9 cellular contexts compared by ENCODE assay signal in the genomic region with DNA sequence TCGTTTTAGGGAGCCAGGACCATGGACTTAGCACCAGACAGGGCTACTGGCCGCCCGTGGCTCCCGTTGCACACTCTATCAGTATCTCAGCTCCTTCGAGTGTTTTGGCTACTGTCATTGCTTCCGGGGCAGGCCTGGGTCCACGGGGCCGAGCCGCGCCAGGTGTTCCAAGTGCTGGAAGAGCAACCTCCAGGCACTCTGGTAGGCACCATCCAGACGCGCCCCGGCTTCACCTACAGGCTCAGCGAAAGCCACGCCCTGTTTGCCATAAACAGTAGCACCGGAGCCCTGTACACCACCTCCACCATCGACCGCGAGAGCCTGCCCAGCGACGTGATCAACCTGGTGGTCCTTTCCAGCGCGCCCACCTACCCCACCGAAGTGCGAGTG. TPM values are rescaled to one million over a fixed set of nuclear protein-coding genes. Genes with fewer than 3 reads are reported as not detected.
DNase-seq lines count a peak whose midpoint lies in the region; ATAC-seq, FAIRE-seq and TF ChIP-seq lines count a peak whose summit lies in the region.
"Had no signal": no experiment of that assay in that cellular context is flagged by ENCODE, and none has a peak within 500 bp of the region (broad histone marks: within the 10 kb centered on the region; RNA-seq: fewer than 3 reads in every experiment).

No MANE protein-coding gene starts in this region.

- H4K8ac ChIP-seq in neuronal stem cell (ENCODE audit: low read depth, low read length): no peak overlapping the region

- H3K79me1 ChIP-seq in neuronal stem cell (ENCODE audit: low read depth, low read length): peaks cover 3% of the 10 kb centered on the region

- TF ChIP-seq POLR2A in gastroesophageal sphincter (IDR thresholded peaks at IDR 0.05): no peak
- no peak for TF ChIP-seq POLR2A in GM12892 (IDR thresholded peaks at IDR 0.05; ENCODE audit: low read depth, low read length)

- H2AFZ ChIP-seq in neuronal stem cell (ENCODE audit: low read length): peak overlapping the region; percentile 98

- H3K4me3 ChIP-seq in gastroesophageal sphincter (peak overlapping the region; percentile 73 to 79), neuronal stem cell (ENCODE audit: low read length in 2 of 2) (peak overlapping the region; percentile 83 to 87)

- peaks cover 6% of the 10 kb centered on the region; the same call in 1 of the 2 replicates for H3K9me3 Mint-ChIP-seq in WTC11

- peaks cover 20% of the 10 kb centered on the region for H3K36me3 Mint-ChIP-seq in WTC11

- H3K4me1 Mint-ChIP-seq in WTC11: peaks cover 44% of the 10 kb centered on the region

- peaks cover 34% of the 10 kb centered on the region for H3K27me3 Mint-ChIP-seq in WTC11 (ENCODE audit: low read depth)

- H3K36me3 ChIP-seq in gastroesophageal sphincter (no peaks in the 10 kb centered on the region), neuronal stem cell (replicated peaks in 1 of 2; ENCODE audit: control insufficient read depth in 2 of 2, insufficient read depth in 2 of 2, low read length in 2 of 2) (peaks cover 0 to 44% of the 10 kb centered on the region in 2 donors)

- H3K14ac ChIP-seq in neuronal stem cell (ENCODE audit: low read length): peak overlapping the region; percentile 87

- no peak overlapping the region for H2BK120ac ChIP-seq in neuronal stem cell (ENCODE audit: low read depth, low read length)

- peak overlapping the region; percentile 81 for H2AK5ac ChIP-seq in neuronal stem cell (ENCODE audit: low read depth, low read length)

- TF ChIP-seq EP300 in gastroesophageal sphincter (IDR thresholded peaks at IDR 0.05): no peak

- H3K18ac ChIP-seq in neuronal stem cell (ENCODE audit: low read length): peak overlapping the region; percentile 72

- H3K9me3 ChIP-seq in gastroesophageal sphincter (no peaks in the 10 kb centered on the region), neuronal stem cell (replicated peaks in 1 of 2; ENCODE audit: control insufficient read depth in 2 of 2, insufficient read depth in 1 of 2, low read depth in 1 of 2, low read length in 2 of 2) (peaks cover 0 to 37% of the 10 kb centered on the region in 2 donors)

- POLR2A ChIA-PET in WTC11 (lab: Charles Lee): no interaction called here

- peak overlapping the region; percentile 88 for H3K4me3 Mint-ChIP-seq in WTC11

- H2BK15ac ChIP-seq in neuronal stem cell (ENCODE audit: low read length): no peak overlapping the region

- H3K27ac Mint-ChIP-seq in WTC11: no peak overlapping the region

- no peak overlapping the region for H2BK5ac ChIP-seq in neuronal stem cell (ENCODE audit: low read length)

- TF ChIP-seq CTCF in WTC11 (IDR thresholded peaks at IDR 0.05) (no peak), gastroesophageal sphincter (IDR thresholded peaks at IDR 0.05) (no peak)

- H3K4ac ChIP-seq in neuronal stem cell (ENCODE audit: low read length): no peak overlapping the region

- 0% methylated on average over 5 of the region's 25 CpGs; no CpG with 5 or more reads in 1 of the 2 donors for WGBS in gastroesophageal sphincter (ENCODE audit: low coverage in 1 of 2), 2 donors
- no CpG with 5 or more reads among the region's 25 CpGs for WGBS in neuronal stem cell (ENCODE audit: extremely low coverage in 2 of 2, insufficient read length in 2 of 2, insufficient replicate concordance in 1 of 2), 2 donors

- H3K4me1 ChIP-seq in gastroesophageal sphincter (peaks cover 0 to 49% (median 8%) of the 10 kb centered on the region in 3 donors), neuronal stem cell (ENCODE audit: control insufficient read depth in 2 of 2, insufficient read depth in 1 of 2, low read depth in 1 of 2, low read length in 2 of 2) (peaks cover 2 to 6% of the 10 kb centered on the region in 2 donors)

- no peak overlapping the region for H2BK12ac ChIP-seq in neuronal stem cell (ENCODE audit: low read length)

- no peak overlapping the region for H4K91ac ChIP-seq in neuronal stem cell (ENCODE audit: low read depth, low read length, poor library complexity)

- H3K4me2 ChIP-seq in neuronal stem cell (ENCODE audit: insufficient read depth, low read length, poor library complexity, severe bottlenecking): peak overlapping the region; percentile 98

- no peaks in the 10 kb centered on the region for H3K27me3 ChIP-seq in gastroesophageal sphincter
- H3K27me3 ChIP-seq in neuronal stem cell (ENCODE audit: control insufficient read depth in 3 of 3, insufficient read depth in 3 of 3, low read depth in 1 of 3, low read length in 3 of 3): peaks cover 0 to 12% (median 0%) of the 10 kb centered on the region in 3 experiments

- H3K9ac ChIP-seq in neuronal stem cell (ENCODE audit: low read depth, low read length, poor library complexity): peak overlapping the region; percentile 83

- peak; percentile 23 for DNase-seq in activated CD4-positive, alpha-beta T cell treated with anti-CD3 and anti-CD28 coated beads for 48 hours
- no peak for DNase-seq in activated CD4-positive, alpha-beta T cell treated with anti-CD3 and anti-CD28 coated beads, Interleukin-2, amount 50 U/mL, for 1 hour
- DNase-seq in WTC11 (ENCODE audit: low spot score) (peak; percentile 52), neuronal stem cell (ENCODE audit: low spot score) (peak; percentile 6), GM12892 (ENCODE audit: insufficient read length) (no peak), HuH-7 (ENCODE audit: low spot score) (no peak)

- peak overlapping the region; percentile 67 for H3K23ac ChIP-seq in neuronal stem cell (ENCODE audit: low read depth, low read length, poor library complexity)

- ATAC-seq in WTC11 (peak; percentile 9), gastroesophageal sphincter (no peak), HG03520 (IDR thresholded peaks at IDR 0.05; ENCODE audit: unreplicated experiment) (no peak)

- CTCF ChIA-PET in WTC11 (lab: Charles Lee): interaction anchor here (1.2 to 6.3 kb wide), 3 partner anchors 11 to 435 kb away, joined by 3 to 64 read pairs (median 5); no protein-coding TSS in a partner anchor

- FAIRE-seq in GM12892 (lab: Jason Lieb, UNC): no peak

- H3K27ac ChIP-seq in gastroesophageal sphincter (peak overlapping the region; percentile 75 to 94 (median 91)), neuronal stem cell (replicated peaks; ENCODE audit: low read length) (no peak overlapping the region)
- H3K27ac ChIP-seq: VCaP had no signal

TF ChIP-seq in WTC11, 78 proteins besides CTCF, POLR2A, EP300 and RAD21:
- TF ChIP-seq SMAD3 (CRISPR knock-in tag; IDR thresholded peaks at IDR 0.05; ENCODE audit: borderline replicate concordance) (0 out of 2 replicates have a peak, but pooled peaks have one; percentile 27), ZNF423 (CRISPR knock-in tag; IDR thresholded peaks at IDR 0.05) (no peak)

RNA-seq across cellular contexts. Expression of gene FAT4, which starts 1.6 kb away (rescaled TPM):
- total RNA-seq in WTC11 (2021): 6.6 to 10.5 TPM (median 6.8 TPM) in 3 replicates
- total RNA-seq in gastroesophageal sphincter: 10 to 100 TPM; 37.4 to 71.2 (median 41.1) TPM
- 1.1 TPM for polyA plus RNA-seq in neuronal stem cell (2013, experiment 1 of 2)
- polyA plus RNA-seq in neuronal stem cell (2013, experiment 2 of 2): 1.1 TPM
- polyA plus RNA-seq in GM12892 (2012; ENCODE audit: missing spikeins): not detected

Comparison
In these comparisons a context has a peak if more than half of its experiments do, and no peak if none do; other contexts are left out.
1. DNase-seq: peak in activated CD4-positive, alpha-beta T cell treated with anti-CD3 and anti-CD28 coated beads for 48 hours (single experiment), WTC11 (single experiment) and neuronal stem cell (single experiment); none in activated CD4-positive, alpha-beta T cell treated with anti-CD3 and anti-CD28 coated beads, Interleukin-2, amount 50 U/mL, for 1 hour (single experiment), GM12892 (single experiment) and HuH-7 (single experiment).